Comparison of ENCODE assay signal across 1 cellular context in genomic region chr17:45123930-45124796, GRCh38.
TF ChIP-seq lines count a peak whose summit lies in the region.

No MANE protein-coding gene starts in this region.

TF ChIP-seq in K562, 482 proteins besides CTCF, POLR2A, EP300 and RAD21 (continued from another document and continues in another):
- TF ChIP-seq NCOR1 (IDR thresholded peaks at IDR 0.05) (0 out of 2 replicates have a peak, but pooled peaks have one; percentile 34), ZBTB40 (IDR thresholded peaks at IDR 0.05) (no peak), ZBTB40 (CRISPR knock-in tag; IDR thresholded peaks at IDR 0.05) (no peak), ZNF140 (CRISPR knock-in tag; IDR thresholded peaks at IDR 0.05) (no peak), ZNF212 (CRISPR knock-in tag; IDR thresholded peaks at IDR 0.05) (no peak), SMAD4 (CRISPR knock-in tag; conservative IDR thresholded peaks at IDR 0.05) (peak; percentile 77), POU5F1 (IDR thresholded peaks at IDR 0.05; ENCODE audit: borderline replicate concordance, low read depth, low read length, partially characterized antibody) (no peak), XRCC4 (IDR thresholded peaks at IDR 0.05; ENCODE audit: extremely low read depth, insufficient read depth, insufficient read length) (no peak), POLR2AphosphoS2 (IDR thresholded peaks at IDR 0.05; ENCODE audit: low read length) (no peak), E2F1 (CRISPR knock-in tag; IDR thresholded peaks at IDR 0.05) (no peak), ZNF75A (CRISPR knock-in tag; IDR thresholded peaks at IDR 0.05) (no peak), KLF1 (tag; IDR thresholded peaks at IDR 0.05) (0 out of 2 replicates have a peak, but pooled peaks have one; percentile 30), IRF9 (tag; IDR thresholded peaks at IDR 0.05) (no peak), NFXL1 (CRISPR knock-in tag; IDR thresholded peaks at IDR 0.05) (no peak), DIDO1 (tag; IDR thresholded peaks at IDR 0.05; ENCODE audit: low read depth) (no peak), ZKSCAN8 (CRISPR knock-in tag; IDR thresholded peaks at IDR 0.05) (peak; percentile 69; the same call in 1 of the 2 replicates), ZNF311 (CRISPR knock-in tag; IDR thresholded peaks at IDR 0.05) (0 out of 2 replicates have a peak, but pooled peaks have one; percentile 11), ZNF197 (CRISPR knock-in tag; IDR thresholded peaks at IDR 0.05; ENCODE audit: low read depth) (no peak), COPS2 (conservative IDR thresholded peaks at IDR 0.05) (no peak), MAFF (IDR thresholded peaks at IDR 0.05; ENCODE audit: low read length) (no peak), NEUROD1 (IDR thresholded peaks at IDR 0.05; ENCODE audit: borderline replicate concordance, low read depth, low read length, partially characterized antibody) (peak; percentile 82), EWSR1 (IDR thresholded peaks at IDR 0.05; ENCODE audit: borderline replicate concordance, low read depth, partially characterized antibody) (no peak), ZBTB43 (CRISPR knock-in tag; IDR thresholded peaks at IDR 0.05) (no peak), RBBP5 (IDR thresholded peaks at IDR 0.05; ENCODE audit: borderline replicate concordance, insufficient read depth, low read length, poor library complexity, severe bottlenecking) (no peak), MYNN (IDR thresholded peaks at IDR 0.05) (peak; percentile 78), MYNN (CRISPR knock-in tag; IDR thresholded peaks at IDR 0.05) (no peak), JUNB (CRISPR knock-in tag; conservative IDR thresholded peaks at IDR 0.05) (peak; percentile 79), STAT5B (CRISPR knock-in tag; IDR thresholded peaks at IDR 0.05) (no peak), C11orf30 (IDR thresholded peaks at IDR 0.05; ENCODE audit: low read depth) (no peak), CTCFL (IDR thresholded peaks at IDR 0.05; ENCODE audit: borderline replicate concordance, insufficient read depth, low read depth, low read length, poor library complexity, severe bottlenecking) (no peak), ZBTB7A (IDR thresholded peaks at IDR 0.05; ENCODE audit: borderline replicate concordance, control insufficient read depth, low read depth, low read length) (peak; percentile 89), ZEB2 (IDR thresholded peaks at IDR 0.05) (peak; percentile 60), SIN3B (IDR thresholded peaks at IDR 0.05; ENCODE audit: low read depth) (no peak), ZHX1 (conservative IDR thresholded peaks at IDR 0.05; ENCODE audit: low read length) (no peak), ZBTB12 (CRISPR knock-in tag; IDR thresholded peaks at IDR 0.05) (no peak), ZNF143 (CRISPR knock-in tag; IDR thresholded peaks at IDR 0.05) (no peak), ZNF449 (CRISPR knock-in tag; IDR thresholded peaks at IDR 0.05) (no peak), PHB2 (IDR thresholded peaks at IDR 0.05; ENCODE audit: low read depth) (no peak), KAT8 (IDR thresholded peaks at IDR 0.05; ENCODE audit: low read depth) (no peak), TOE1 (IDR thresholded peaks at IDR 0.05; ENCODE audit: borderline replicate concordance) (peak; percentile 74; the same call in 1 of the 2 replicates), TOE1 (CRISPR knock-in tag; IDR thresholded peaks at IDR 0.05; ENCODE audit: borderline replicate concordance, low read depth) (no peak), FOS (IDR thresholded peaks at IDR 0.05; ENCODE audit: extremely low read depth, insufficient read length) (peak; percentile 74), JUN (IDR thresholded peaks at IDR 0.05; ENCODE audit: borderline replicate concordance, low read depth, low read length) (peak; percentile 97), JUN (CRISPR knock-in tag; IDR thresholded peaks at IDR 0.05; ENCODE audit: borderline replicate concordance) (no peak)
